ENCODE assay signal across 1 cellular context in the genomic region with DNA sequence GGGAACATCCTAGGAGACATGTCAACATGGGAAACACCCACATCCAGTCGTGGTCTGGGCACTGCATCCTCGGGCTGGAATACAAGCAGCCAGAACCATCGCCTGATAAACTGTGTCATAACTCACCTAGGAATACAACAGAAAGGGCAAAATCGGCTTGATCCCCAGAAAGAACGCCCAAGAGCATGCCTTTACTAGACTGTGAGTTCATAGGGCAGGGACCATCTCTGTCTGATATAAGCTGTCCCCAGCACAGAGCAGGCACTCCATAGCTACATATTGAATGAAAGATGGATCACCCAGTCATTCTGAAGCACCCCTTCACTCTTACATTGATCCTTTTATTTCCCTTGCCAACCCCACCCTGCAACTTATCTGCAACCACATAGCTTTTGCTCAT.
TF ChIP-seq lines count a peak whose summit lies in the region.

No MANE protein-coding gene starts in this region.

TF ChIP-seq in H1, 55 proteins besides CTCF, POLR2A, EP300 and RAD21:
- TF ChIP-seq CHD7 (IDR thresholded peaks at IDR 0.05; ENCODE audit: insufficient replicate concordance, low read length) (no peak), JUN (IDR thresholded peaks at IDR 0.05; ENCODE audit: low read depth, low read length) (no peak), ATF3 (IDR thresholded peaks at IDR 0.05; ENCODE audit: insufficient read depth, low read depth, low read length) (no peak), TBP (IDR thresholded peaks at IDR 0.05; ENCODE audit: low read depth, low read length) (no peak), TAF7 (optimal IDR thresholded peaks at IDR 0.05; ENCODE audit: borderline replicate concordance, low read depth, low read length) (no peak), FOSL1 (IDR thresholded peaks at IDR 0.05; ENCODE audit: insufficient read depth, low read depth, low read length) (no peak), SIN3A (conservative IDR thresholded peaks at IDR 0.05 in 1 of 2, IDR thresholded peaks at IDR 0.05 in 1 of 2; ENCODE audit: low read depth in 1 of 2, low read length in 2 of 2) (no peak), RBBP5 (IDR thresholded peaks at IDR 0.05; ENCODE audit: borderline replicate concordance, low read depth, low read length) (no peak), POLR2AphosphoS5 (IDR thresholded peaks at IDR 0.05; ENCODE audit: low read depth, low read length) (no peak), CREB1 (IDR thresholded peaks at IDR 0.05) (no peak), NRF1 (IDR thresholded peaks at IDR 0.05; ENCODE audit: low read depth, low read length) (no peak), NANOG (IDR thresholded peaks at IDR 0.05; ENCODE audit: insufficient read depth, low read depth, low read length, poor library complexity, severe bottlenecking) (no peak), SRF (IDR thresholded peaks at IDR 0.05; ENCODE audit: low read depth, low read length) (no peak), CBX8 (IDR thresholded peaks at IDR 0.05; ENCODE audit: borderline replicate concordance, low read depth, low read length) (no peak), KDM1A (IDR thresholded peaks at IDR 0.05; ENCODE audit: borderline replicate concordance, low read length) (no peak), YY1 (IDR thresholded peaks at IDR 0.05; ENCODE audit: low read depth, low read length) (no peak), BCL11A (IDR thresholded peaks at IDR 0.05; ENCODE audit: low read depth in 2 of 2, low read length in 2 of 2) (no peak)
TF ChIP-seq in H1: peak in this region for 0.
